In genomic region chr9:83401328-83401895, GRCh38 we compare ENCODE assay signal across 1 cellular context.
TF ChIP-seq lines count a peak whose summit lies in the region.

No MANE protein-coding gene starts in this region.

TF ChIP-seq in GM23338, 12 proteins besides CTCF, POLR2A, EP300 and RAD21 (continued from another document):
- TF ChIP-seq REST (IDR thresholded peaks at IDR 0.05; ENCODE audit: unreplicated experiment): no peak
